29 cellular contexts compared by ENCODE assay signal in the genomic region with DNA sequence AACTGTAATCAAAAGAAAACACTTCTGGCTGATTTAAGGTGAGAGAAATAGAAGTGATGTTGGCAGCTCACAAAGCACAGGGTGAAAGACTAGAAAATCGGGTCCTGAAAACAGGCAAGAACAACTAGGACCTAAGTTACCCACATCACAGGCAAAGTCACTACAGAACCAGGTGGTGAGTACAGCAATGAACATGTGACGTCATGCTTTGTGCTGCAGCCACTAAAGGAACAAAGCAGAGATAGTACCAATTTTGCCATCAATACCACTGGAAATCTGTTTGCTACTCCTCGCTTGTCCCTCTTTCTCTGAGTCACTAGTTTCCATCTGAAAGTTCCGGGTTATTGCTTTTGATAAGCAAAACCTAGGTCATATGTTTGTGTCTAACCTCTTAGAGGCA.
"Had no signal": no experiment of that assay in that cellular context is flagged by ENCODE, and none has a peak within 500 bp of the region (broad histone marks: within the 10 kb centered on the region; RNA-seq: fewer than 3 reads in every experiment).

No MANE protein-coding gene starts in this region.

- H3K4me3 ChIP-seq: ascending aorta, breast epithelium, cardiac muscle cell, colonic mucosa, esophagus squamous epithelium, gastroesophageal sphincter, heart right ventricle had no signal

- ATAC-seq: activated CD4-positive, alpha-beta T cell treated with anti-CD3 and anti-CD28 coated beads for 36 hours; activated CD8-positive, alpha-beta memory T cell treated with anti-CD3 and anti-CD28 coated beads, Interleukin-2, amount 10 ng/mL, durations not matched to agents 7 days and 5 days; activated CD8-positive, alpha-beta T cell treated with anti-CD3 and anti-CD28 coated beads, Interleukin-2, amount 10 ng/mL, durations not matched to agents 7 days and 5 days; activated naive CD4-positive, alpha-beta T cell treated with anti-CD3 and anti-CD28 coated beads, Interleukin-2, amount 50 U/mL, for 72 hours; gastroesophageal sphincter; heart right ventricle; T-helper 17 cell had no signal

- H3K36me3 ChIP-seq: ascending aorta, breast epithelium, cardiac muscle cell, colonic mucosa, esophagus squamous epithelium, gastroesophageal sphincter, heart right ventricle had no signal

- H3K27me3 ChIP-seq: ascending aorta, breast epithelium, cardiac muscle cell, colonic mucosa, esophagus squamous epithelium, gastroesophageal sphincter, heart right ventricle had no signal

- H3K4me1 ChIP-seq: ascending aorta, breast epithelium, colonic mucosa, esophagus squamous epithelium, gastroesophageal sphincter, heart right ventricle had no signal

- H3K9me3 ChIP-seq: ascending aorta, breast epithelium, colonic mucosa, esophagus squamous epithelium, gastroesophageal sphincter had no signal

- DNase-seq: activated CD4-positive, alpha-beta memory T cell treated with anti-CD3 and anti-CD28 coated beads for 36 hours; activated CD4-positive, alpha-beta T cell treated with anti-CD3 and anti-CD28 coated beads for 36 hours; activated CD4-positive, alpha-beta T cell treated with anti-CD3 and anti-CD28 coated beads, Interleukin-2, amount 10 ng/mL, durations not matched to agents 24 days and 14 days; activated CD4-positive, CD25-positive, alpha-beta regulatory T cell; activated CD4-positive, CD25-positive, alpha-beta regulatory T cell treated with anti-CD3 and anti-CD28 coated beads, Interleukin-2, amount 50 U/mL, for 72 hours; activated CD8-positive, alpha-beta memory T cell treated with anti-CD3 and anti-CD28 coated beads, Interleukin-2, amount 10 ng/mL, durations not matched to agents 7 days and 5 days; activated CD8-positive, alpha-beta memory T cell treated with anti-CD3 and anti-CD28 coated beads, Interleukin-2, amount 50 U/mL, for 4 hours; activated CD8-positive, alpha-beta T cell treated with anti-CD3 and anti-CD28 coated beads, Interleukin-2, amount 10 ng/mL, durations not matched to agents 7 days and 5 days; activated gamma-delta T cell; activated naive CD4-positive, alpha-beta T cell; activated naive CD4-positive, alpha-beta T cell treated with anti-CD3 and anti-CD28 coated beads, Interleukin-2, amount 10 ng/mL, durations not matched to agents 7 days and 5 days; activated naive CD8-positive, alpha-beta T cell treated with anti-CD3 and anti-CD28 coated beads, Interleukin-2, amount 10 ng/mL, durations not matched to agents 7 days and 5 days; activated T-cell treated with anti-CD3 and anti-CD28 coated beads, Interleukin-2, amount 50 U/mL, for 1 hour; activated T-cell treated with anti-CD3 and anti-CD28 coated beads, Interleukin-2, amount 50 U/mL, for 48 hours; central memory CD4-positive, alpha-beta T cell; cerebellar nuclear complex; colonic mucosa; effector CD8-positive, alpha-beta T cell; esophagus squamous epithelium; foreskin melanocyte; heart right ventricle; T-helper 17 cell; T1000 had no signal

- H3K27ac ChIP-seq: ascending aorta, breast epithelium, cardiac muscle cell, colonic mucosa, epithelial cell of prostate, esophagus squamous epithelium, gastroesophageal sphincter, heart right ventricle had no signal
